ENCODE assay signal across 8 cellular contexts in the genomic region with DNA sequence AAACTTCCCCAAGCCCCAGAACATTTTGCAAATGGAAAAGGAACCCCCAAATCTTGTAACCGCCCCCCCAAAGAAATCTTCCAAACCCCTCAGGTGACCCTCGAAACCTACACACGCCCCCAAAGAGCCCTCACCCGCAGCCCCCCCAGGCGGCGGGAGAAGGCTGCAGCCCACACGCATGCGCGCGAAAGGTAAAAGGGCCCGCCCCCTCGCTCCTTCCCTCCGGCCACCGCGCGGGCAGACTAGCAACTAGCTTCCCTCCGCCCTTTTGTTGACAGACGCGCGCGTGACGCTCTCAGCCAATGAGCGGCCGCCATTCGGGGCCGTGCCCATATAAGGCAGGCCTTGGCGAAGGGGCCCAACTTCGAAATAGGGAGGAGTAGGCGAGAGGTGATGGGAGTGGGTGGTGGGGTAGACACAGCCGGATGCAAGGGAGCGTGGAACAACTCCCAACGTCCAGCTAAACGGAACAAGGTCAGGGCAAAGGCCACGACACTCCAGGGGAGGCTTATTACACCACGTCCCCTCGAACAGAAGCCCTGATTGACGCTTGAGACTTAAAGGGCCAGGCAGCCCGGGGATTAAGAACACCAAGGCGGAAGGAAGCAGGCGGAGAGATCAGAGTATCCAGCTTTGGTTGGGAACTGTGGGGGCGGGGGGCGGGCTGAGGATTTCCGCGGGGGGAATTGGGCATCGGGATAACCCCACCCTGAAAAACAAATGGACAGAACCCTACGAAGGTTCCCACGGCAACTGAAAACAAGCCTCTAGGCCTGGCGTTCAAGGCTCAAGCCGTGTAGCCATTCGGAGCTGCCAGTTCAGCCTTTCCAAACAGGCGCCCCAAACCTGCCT. TPM values are rescaled to one million over a fixed set of nuclear protein-coding genes. Genes with fewer than 3 reads are reported as not detected.
A peak's percentile ranks its signal among the peaks of the same experiment; 100 is the strongest.
DNase-seq lines count a peak whose midpoint lies in the region; ATAC-seq and TF ChIP-seq lines count a peak whose summit lies in the region.

No MANE protein-coding gene starts in this region.

- H3K4me1 Mint-ChIP-seq in IgD-negative memory B cell: peaks cover 21 to 37% (median 28%) of the 10 kb centered on the region in 3 donors

- H3K4me3 ChIP-seq in epithelial cell of esophagus (ENCODE audit: low read length): peak overlapping the region; percentile 94

- DNase-seq in DMS 273 treated with DMSO at 0.1 percent for 48 hours (lab: John Stamatoyannopoulos, UW) (peak; percentile 98), OCI-M1 (lab: John Stamatoyannopoulos, UW) (peak; percentile 100), activated T-cell treated with anti-CD3 and anti-CD28 coated beads for 48 hours (ENCODE audit: low read depth) (peak; percentile 97), epithelial cell of esophagus (ENCODE audit: low read depth) (peak; percentile 97), middle frontal gyrus (ENCODE audit: extremely low spot score, low spot score) (peak; percentile 99)
- DNase-seq in stimulated activated CD8-positive, alpha-beta memory T cell treated with anti-CD3 and anti-CD28 coated beads, Interleukin-2, amount 100 ng/mL, for 1 hour (ENCODE audit: low read depth in 2 of 2): peak; percentile 95

- no peaks in the 10 kb centered on the region for H3K27me3 Mint-ChIP-seq in IgD-negative memory B cell

- peak; percentile 91 for ATAC-seq in GM21529 (IDR thresholded peaks at IDR 0.05; ENCODE audit: unreplicated experiment)

- TF ChIP-seq CTCF in epithelial cell of esophagus (IDR thresholded peaks at IDR 0.05; ENCODE audit: insufficient read depth, low read depth, low read length, missing control alignments): peak; percentile 21

- peaks cover 0 to 3% (median 0%) of the 10 kb centered on the region in 3 donors for H3K9me3 Mint-ChIP-seq in IgD-negative memory B cell

- peak overlapping the region; percentile 84 to 98 (median 97) for H3K27ac Mint-ChIP-seq in IgD-negative memory B cell

- peak overlapping the region; percentile 88 to 99 (median 96) for H3K4me3 Mint-ChIP-seq in IgD-negative memory B cell

- H3K36me3 Mint-ChIP-seq in IgD-negative memory B cell: peaks cover 9% of the 10 kb centered on the region

RNA-seq across cellular contexts. Expression of gene FBXO46, which starts 13.3 kb away (rescaled TPM):
- polyA plus RNA-seq in IgD-negative memory B cell: 23.7 TPM

RNA-seq across cellular contexts. Expression of gene MEIOSIN, which starts 15.9 kb away (rescaled TPM):
- polyA plus RNA-seq in IgD-negative memory B cell: not detected

RNA-seq across cellular contexts. Expression of gene QPCTL, which starts 24.9 kb away (rescaled TPM):
- 2.7 TPM for polyA plus RNA-seq in IgD-negative memory B cell

RNA-seq across cellular contexts. Expression of gene SNRPD2, which starts 25.6 kb away (rescaled TPM):
- polyA plus RNA-seq in IgD-negative memory B cell: 841 TPM

RNA-seq across cellular contexts. Expression of gene GIPR, which starts 49.3 kb away (rescaled TPM):
- polyA plus RNA-seq in IgD-negative memory B cell: not detected

Comparison
In these comparisons a context has a peak if more than half of its experiments do, and no peak if none do; other contexts are left out.
1. Peak in every context shown above with its lines: DNase-seq, ATAC-seq and H3K4me3 ChIP-seq.